Comparison of ENCODE assay signal across 12 cellular contexts in genomic region chr9:94799578-94800264, GRCh38.
DNase-seq lines count a peak whose midpoint lies in the region; ATAC-seq and TF ChIP-seq lines count a peak whose summit lies in the region.
"Had no signal": no experiment of that assay in that cellular context is flagged by ENCODE, and none has a peak within 500 bp of the region (broad histone marks: within the 10 kb centered on the region; RNA-seq: fewer than 3 reads in every experiment).

No MANE protein-coding gene starts in this region.

- H2AK5ac ChIP-seq in trophoblast cell (ENCODE audit: low read length): no peak overlapping the region

- peaks cover 0 to 22% of the 10 kb centered on the region in 2 experiments for H3K36me3 ChIP-seq in SK-N-SH (replicated peaks in 1 of 2; ENCODE audit: control insufficient read depth in 1 of 2, insufficient read depth in 2 of 2, low read length in 1 of 2)
- H3K36me3 ChIP-seq in trophoblast cell (ENCODE audit: control insufficient read depth in 1 of 2, insufficient read depth in 2 of 2, low read length in 2 of 2): peaks cover 2 to 3% of the 10 kb centered on the region in 2 experiments

- H3K79me1 ChIP-seq in trophoblast cell (ENCODE audit: low read length): peaks cover 7% of the 10 kb centered on the region

- H3K9me3 ChIP-seq in SK-N-SH (no peaks in the 10 kb centered on the region), trophoblast cell (ENCODE audit: insufficient read depth, low read depth, low read length) (no peaks in the 10 kb centered on the region)
- H3K9me3 ChIP-seq: BLaER1 had no signal

- ATAC-seq in HG03108 (IDR thresholded peaks at IDR 0.05; ENCODE audit: unreplicated experiment): no peak
- ATAC-seq: activated CD4-positive, CD25-positive, alpha-beta regulatory T cell treated with anti-CD3 and anti-CD28 coated beads, Interleukin-2, amount 50 U/mL, for 24 hours had no signal

- no peak overlapping the region for H4K12ac ChIP-seq in trophoblast cell (ENCODE audit: low read depth, low read length)

- H2AFZ ChIP-seq in SK-N-SH (ENCODE audit: low read depth): peak overlapping the region; percentile 42; the same call in 1 of the 2 replicates
- no peak overlapping the region for H2AFZ ChIP-seq in trophoblast cell (ENCODE audit: insufficient read depth, low read length, poor library complexity)

- peaks cover 6% of the 10 kb centered on the region for H3K36me3 Mint-ChIP-seq in Calu3 (ENCODE audit: insufficient read depth, unreplicated experiment)

- no peaks in the 10 kb centered on the region for H3K9me2 ChIP-seq in SK-N-SH

- H3K4me3 Mint-ChIP-seq in Calu3 (ENCODE audit: low read depth, unreplicated experiment): peak overlapping the region; percentile 51

- CTCF ChIA-PET in Calu3 (lab: Charles Lee): interaction anchor here (0.6 to 1.8 kb wide), 7 partner anchors 13 to 1957 kb away, joined by 3 to 6 read pairs (median 3); no protein-coding TSS in a partner anchor
- CTCF ChIA-PET in SK-N-SH (lab: Yijun Ruan, JAX): interaction anchor here (1.0 kb wide), 1 partner anchor 9 kb away, joined by 4 read pairs; no protein-coding TSS in a partner anchor

- no peaks in the 10 kb centered on the region for H3K27me3 Mint-ChIP-seq in Calu3 (ENCODE audit: unreplicated experiment)

- H2BK5ac ChIP-seq in trophoblast cell (ENCODE audit: low read depth, low read length, poor library complexity): no peak overlapping the region

- no peak overlapping the region for H3K14ac ChIP-seq in trophoblast cell (ENCODE audit: low read length)

- intact Hi-C loops in Calu3 (cut with micrococcal nuclease; ENCODE audit: unreplicated experiment): loop anchor here (5.0 kb wide), 1 partner anchor 223 kb away; no protein-coding TSS in a partner anchor

- H3K4me2 ChIP-seq in SK-N-SH (peak overlapping the region; percentile 4; the same call in 1 of the 2 replicates), trophoblast cell (ENCODE audit: low read length) (no peak overlapping the region)
- H3K4me2 ChIP-seq: BLaER1 had no signal

- peaks cover 15% of the 10 kb centered on the region for H3F3A ChIP-seq in SK-N-SH (replicated peaks; ENCODE audit: insufficient read depth)

- BruUV-seq in Calu3 (replicated peaks; lab: Mats Ljungman, UMichigan): no TSS peak

- H3K79me2 ChIP-seq in SK-N-SH (ENCODE audit: insufficient read depth): no peaks in the 10 kb centered on the region
- no peaks in the 10 kb centered on the region for H3K79me2 ChIP-seq in trophoblast cell (ENCODE audit: control insufficient read depth, insufficient read depth, low read length, poor library complexity)

- H3K4ac ChIP-seq in trophoblast cell (ENCODE audit: low read depth, low read length): no peak overlapping the region

- peak overlapping the region; percentile 53 for H2BK12ac ChIP-seq in trophoblast cell (ENCODE audit: low read length)

- no peak overlapping the region for H3K4me3 ChIP-seq in SK-N-SH (ENCODE audit: low read depth in 2 of 2, low read length in 1 of 2)
- no peak overlapping the region for H3K4me3 ChIP-seq in fibroblast of mammary gland (ENCODE audit: control insufficient read depth, low read depth, low read length)
- no peak overlapping the region for H3K4me3 ChIP-seq in trophoblast cell (ENCODE audit: low read depth, low read length)
- H3K4me3 ChIP-seq: BLaER1 had no signal

- no peak for TF ChIP-seq RAD21 in SK-N-SH (IDR thresholded peaks at IDR 0.05; ENCODE audit: low read length)

- 68% methylated on average over 9 of the region's 9 CpGs for WGBS in SK-N-SH (ENCODE audit: low lambda C conversion rate)
- no CpG with 5 or more reads among the region's 9 CpGs for WGBS in trophoblast cell (ENCODE audit: extremely low coverage, insufficient coverage, insufficient read length)

- H4K91ac ChIP-seq in trophoblast cell (ENCODE audit: low read depth, low read length): peak overlapping the region; percentile 51

- H3K27ac ChIP-seq in SK-N-SH (ENCODE audit: low read depth in 2 of 2, low read length in 1 of 2) (peak overlapping the region; percentile 47 to 70; a peak in 3 of 4 replicates), trophoblast cell (ENCODE audit: low read depth, low read length) (no peak overlapping the region)
- H3K27ac ChIP-seq: BLaER1 had no signal

- no peaks in the 10 kb centered on the region for H4K20me1 ChIP-seq in SK-N-SH (ENCODE audit: insufficient read depth)
- H4K20me1 ChIP-seq: BLaER1 had no signal

- H2BK120ac ChIP-seq in trophoblast cell (ENCODE audit: insufficient read depth, low read length, poor library complexity): peak overlapping the region; percentile 69

- peak overlapping the region; percentile 28; the same call in 1 of the 2 replicates for H3K9ac ChIP-seq in SK-N-SH
- no peak overlapping the region for H3K9ac ChIP-seq in trophoblast cell (ENCODE audit: low read length)
- H3K9ac ChIP-seq: BLaER1 had no signal

- H3K27ac Mint-ChIP-seq in Calu3 (ENCODE audit: unreplicated experiment): peak overlapping the region; percentile 90

- H3K9me3 Mint-ChIP-seq in Calu3 (ENCODE audit: low read depth, unreplicated experiment): no peaks in the 10 kb centered on the region

- H3K4me1 ChIP-seq in SK-N-SH (ENCODE audit: control insufficient read depth in 1 of 2, insufficient read depth in 2 of 2, low read depth in 1 of 2, low read length in 1 of 2) (peaks cover 7 to 19% of the 10 kb centered on the region in 2 experiments; a peak in 2 of 4 replicates), trophoblast cell (ENCODE audit: control insufficient read depth in 1 of 2, insufficient read depth in 2 of 2, low read length in 2 of 2) (peaks cover 3 to 18% of the 10 kb centered on the region in 2 experiments)

- no peak for TF ChIP-seq CTCF in Calu3 (IDR thresholded peaks at IDR 0.05; ENCODE audit: unreplicated experiment)
- TF ChIP-seq CTCF in SK-N-SH (IDR thresholded peaks at IDR 0.05): no peak
- TF ChIP-seq CTCF in fibroblast of mammary gland (conservative IDR thresholded peaks at IDR 0.05; ENCODE audit: control insufficient read depth, insufficient read depth, low read depth, low read length): no peak
- no peak for TF ChIP-seq CTCF in GM20000 (IDR thresholded peaks at IDR 0.05; ENCODE audit: extremely low read depth, missing control alignments)

- no peak overlapping the region for H4K8ac ChIP-seq in trophoblast cell (ENCODE audit: low read depth, low read length)

- peak; percentile 57 for DNase-seq in Calu3
- DNase-seq in SK-N-SH: no peak
- DNase-seq in fibroblast of mammary gland (ENCODE audit: low read depth): peak; percentile 50
- DNase-seq in trophoblast cell: peak in 1 of 2 donors; percentile 53
- DNase-seq in Kasumi-1 (lab: John Stamatoyannopoulos, UW): no peak
- no peak for DNase-seq in GM20000 (ENCODE audit: low spot score)
- DNase-seq in NCI-H1930 (lab: John Stamatoyannopoulos, UW): no peak
- DNase-seq: H7, NCI-H748 treated with DMSO at 0.1 percent for 48 hours had no signal

- H3K27me3 ChIP-seq in SK-N-SH (ENCODE audit: insufficient read depth): no peaks in the 10 kb centered on the region
- H3K27me3 ChIP-seq in trophoblast cell (ENCODE audit: insufficient read depth, low read length): no peaks in the 10 kb centered on the region
- H3K27me3 ChIP-seq: BLaER1 had no signal

- H3K18ac ChIP-seq in trophoblast cell (ENCODE audit: low read length): no peak overlapping the region

- 0 out of 4 replicates have a peak, but pooled peaks of 1 of the 2 experiments have one; percentile 20 for TF ChIP-seq EP300 in SK-N-SH (IDR thresholded peaks at IDR 0.05; ENCODE audit: borderline replicate concordance in 1 of 2, low read depth in 1 of 2, low read length in 1 of 2)

- H3K4me1 Mint-ChIP-seq in Calu3 (ENCODE audit: low read depth, unreplicated experiment): peaks cover 45% of the 10 kb centered on the region

- H3K23ac ChIP-seq in trophoblast cell (ENCODE audit: low read length): no peak overlapping the region

- POLR2A ChIA-PET in SK-N-SH (lab: Yijun Ruan, JAX): no interaction called here

TF ChIP-seq in SK-N-SH, 30 proteins besides CTCF, POLR2A, EP300 and RAD21:
- TF ChIP-seq JUND (IDR thresholded peaks at IDR 0.05) (peak; percentile 42; the same call in 1 of the 2 replicates), FOSL2 (IDR thresholded peaks at IDR 0.05; ENCODE audit: borderline replicate concordance, low read depth) (peak; percentile 31; the same call in 1 of the 2 replicates), ELF1 (IDR thresholded peaks at IDR 0.05) (no peak), TAF1 (IDR thresholded peaks at IDR 0.05; ENCODE audit: borderline replicate concordance, low read depth, low read length) (no peak), PBX3 (IDR thresholded peaks at IDR 0.05) (no peak; the same call in 1 of the 2 replicates), TCF12 (IDR thresholded peaks at IDR 0.05) (peak; percentile 12; the same call in 1 of the 2 replicates), SIN3A (IDR thresholded peaks at IDR 0.05; ENCODE audit: borderline replicate concordance, low read depth, low read length) (no peak), MEF2A (IDR thresholded peaks at IDR 0.05; ENCODE audit: borderline replicate concordance, low read depth) (no peak), USF2 (IDR thresholded peaks at IDR 0.05; ENCODE audit: borderline replicate concordance, low read depth, low read length) (no peak)

Comparison
In these comparisons a context has a peak if more than half of its experiments do, and no peak if none do; other contexts are left out.
1. DNase-seq: peak in Calu3 (single experiment) and fibroblast of mammary gland (single experiment); none in SK-N-SH (single experiment), Kasumi-1 (0 of 2), GM20000 (single experiment) and NCI-H1930 (0 of 2).